9 cellular contexts compared by ENCODE assay signal in the genomic region with DNA sequence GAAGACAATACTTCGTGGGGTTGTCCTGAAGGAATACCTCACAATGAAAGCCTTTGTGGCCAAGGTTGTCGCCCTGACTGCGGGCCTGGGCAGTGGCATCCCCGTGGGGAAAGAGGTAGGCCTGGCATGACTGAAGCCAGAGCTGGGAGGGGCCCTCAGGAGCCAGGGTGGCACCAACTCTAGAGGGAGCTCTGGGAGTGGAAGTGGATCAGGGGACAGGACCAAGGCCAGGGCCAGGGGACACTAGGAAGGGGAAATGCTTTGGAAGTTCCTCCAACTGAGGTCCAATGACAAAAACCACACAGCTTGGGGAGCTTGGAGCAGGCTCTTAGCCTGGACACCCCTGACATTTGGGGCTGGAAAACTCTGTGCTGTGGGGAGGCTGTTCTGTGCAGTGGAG. TPM values are rescaled to one million over a fixed set of nuclear protein-coding genes. Genes with fewer than 3 reads are reported as not detected.
DNase-seq lines count a peak whose midpoint lies in the region; ATAC-seq, FAIRE-seq and TF ChIP-seq lines count a peak whose summit lies in the region.
"Had no signal": no experiment of that assay in that cellular context is flagged by ENCODE, and none has a peak within 500 bp of the region (broad histone marks: within the 10 kb centered on the region; RNA-seq: fewer than 3 reads in every experiment).

No MANE protein-coding gene starts in this region.

- no peak for TF ChIP-seq POLR2A in GM12878 (IDR thresholded peaks at IDR 0.05; ENCODE audit: low read depth, low read length)

- H3K79me2 ChIP-seq in GM12878 (ENCODE audit: control insufficient read depth, insufficient read depth, low read length) = no peaks in the 10 kb centered on the region

- no peak overlapping the region for H2AFZ ChIP-seq in GM12878 (ENCODE audit: control insufficient read depth, low read depth, low read length)

- no peak overlapping the region for H3K4me3 Mint-ChIP-seq in naive thymus-derived CD4-positive, alpha-beta T cell
- H3K4me3 Mint-ChIP-seq: naive thymus-derived CD8-positive, alpha-beta T cell had no signal

- peak in 2 of 3 experiments; percentile 12; a peak in 1 of 6 replicates for TF ChIP-seq CTCF in GM12878 (IDR thresholded peaks at IDR 0.05 in 2 of 3, conservative IDR thresholded peaks at IDR 0.05 in 1 of 3; ENCODE audit: control insufficient read depth in 2 of 3, extremely low read depth in 1 of 3, insufficient read depth in 1 of 3, low read depth in 3 of 3, low read length in 3 of 3)

- peaks cover 10% of the 10 kb centered on the region; the same call in 1 of the 2 replicates for H3K4me1 ChIP-seq in GM12878 (ENCODE audit: control insufficient read depth, insufficient read depth, low read length)
- peaks cover 0 to 9% of the 10 kb centered on the region in 2 donors for H3K4me1 ChIP-seq in naive thymus-derived CD4-positive, alpha-beta T cell (ENCODE audit: control insufficient read depth in 2 of 2, insufficient read depth in 2 of 2, low read length in 2 of 2)

- intact Hi-C loops in GM12878 (cut with micrococcal nuclease; ENCODE audit: unreplicated experiment) = no loop called here
- intact Hi-C loops in naive thymus-derived CD4-positive, alpha-beta T cell (cut with micrococcal nuclease) = loop anchor here in 1 of 2 donors (1.0 kb wide), 1 partner anchor 95 kb away; no protein-coding TSS in a partner anchor

- 32% methylated on average over 4 of the region's 4 CpGs for WGBS in GM12878 (ENCODE audit: insufficient coverage, insufficient replicate concordance, low lambda C conversion rate, missing lambda C conversion rate)

- DNase-seq in HK-2 (ENCODE audit: unreplicated experiment) = peak; percentile 11
- DNase-seq in GM12878 (ENCODE audit: low read depth, low spot score) = no peak
- no peak for DNase-seq in naive thymus-derived CD4-positive, alpha-beta T cell
- no peak for DNase-seq in glomerular visceral epithelial cell (ENCODE audit: extremely low spot score)
- DNase-seq: naive thymus-derived CD8-positive, alpha-beta T cell; NCI-H524 had no signal

- POLR2A ChIA-PET in GM12878 (lab: Charles Lee) = no interaction called here
- POLR2A ChIA-PET in naive thymus-derived CD4-positive, alpha-beta T cell (lab: Charles Lee) = no interaction called here

- H3K27me3 Mint-ChIP-seq in naive thymus-derived CD4-positive, alpha-beta T cell = peaks cover 0 to 17% (median 0%) of the 10 kb centered on the region in 5 donors

- H3K27ac Mint-ChIP-seq in naive thymus-derived CD4-positive, alpha-beta T cell = no peak overlapping the region
- H3K27ac Mint-ChIP-seq: naive thymus-derived CD8-positive, alpha-beta T cell had no signal

- H3K4me2 ChIP-seq in GM12878 (ENCODE audit: control insufficient read depth, insufficient read depth) = no peak overlapping the region

- RAD21 ChIA-PET in GM12878 (lab: Charles Lee; ENCODE audit: unreplicated experiment) = no interaction called here

- SMC1A ChIA-PET in GM12878 (lab: Charles Lee; ENCODE audit: uncharacterized antibody, unreplicated experiment) = interaction anchor here (1.1 kb wide), 1 partner anchor 16 kb away, joined by 3 read pairs; no protein-coding TSS in a partner anchor

- ATAC-seq in GM12878 (peak; percentile 47; the same call in 2 of the 3 replicates), GM19463 (IDR thresholded peaks at IDR 0.05; ENCODE audit: unreplicated experiment) (no peak), HG03097 (IDR thresholded peaks at IDR 0.05; ENCODE audit: low FRiP score, unreplicated experiment) (no peak)
- peak; percentile 56 for ATAC-seq in naive thymus-derived CD4-positive, alpha-beta T cell

- TF ChIP-seq RAD21 in GM12878 (IDR thresholded peaks at IDR 0.05; ENCODE audit: insufficient read depth, low read depth, low read length) = no peak

- H3K27ac ChIP-seq in GM12878 (ENCODE audit: control insufficient read depth, insufficient read depth) = no peak overlapping the region
- no peak overlapping the region for H3K27ac ChIP-seq in naive thymus-derived CD4-positive, alpha-beta T cell (ENCODE audit: low read depth, low read length)

- in situ Hi-C loops in GM12878 (cut with MboI) = no loop called here

- no peaks in the 10 kb centered on the region for H3K9me3 ChIP-seq in GM12878 (replicated peaks; ENCODE audit: control insufficient read depth, insufficient read depth, low read length)
- no peaks in the 10 kb centered on the region for H3K9me3 ChIP-seq in naive thymus-derived CD4-positive, alpha-beta T cell (ENCODE audit: control insufficient read depth in 2 of 3, low read length in 3 of 3)

- no peak overlapping the region for H3K4me3 ChIP-seq in GM12878
- H3K4me3 ChIP-seq in naive thymus-derived CD4-positive, alpha-beta T cell (ENCODE audit: low read length) = no peak overlapping the region

- H3K4me1 Mint-ChIP-seq in naive thymus-derived CD4-positive, alpha-beta T cell = peaks cover 0 to 23% (median 9%) of the 10 kb centered on the region in 7 donors

- H3K27me3 ChIP-seq in GM12878 (replicated peaks in 1 of 2; ENCODE audit: control insufficient read depth in 2 of 2, insufficient read depth in 2 of 2, low read length in 1 of 2) = no peaks in the 10 kb centered on the region
- no peaks in the 10 kb centered on the region for H3K27me3 ChIP-seq in naive thymus-derived CD4-positive, alpha-beta T cell (ENCODE audit: control insufficient read depth in 2 of 2, insufficient read depth in 2 of 2, low read length in 2 of 2)

- no peaks in the 10 kb centered on the region for H4K20me1 ChIP-seq in GM12878 (ENCODE audit: control insufficient read depth, insufficient read depth)

- BruUV-seq in GM12878 (replicated peaks; lab: Mats Ljungman, UMichigan) = no TSS peak

- no peak for FAIRE-seq in GM12878 (lab: Jason Lieb, UNC)
- FAIRE-seq: TTC549 had no signal

- no peak overlapping the region for H3K9ac ChIP-seq in GM12878 (ENCODE audit: control insufficient read depth, insufficient read depth, low read length)

- H3K36me3 Mint-ChIP-seq in naive thymus-derived CD4-positive, alpha-beta T cell = no peaks in the 10 kb centered on the region
- H3K36me3 Mint-ChIP-seq: naive thymus-derived CD8-positive, alpha-beta T cell had no signal

- no peaks in the 10 kb centered on the region for H3K36me3 ChIP-seq in GM12878 (ENCODE audit: control insufficient read depth in 2 of 2, insufficient read depth in 2 of 2, low read length in 1 of 2)
- no peaks in the 10 kb centered on the region for H3K36me3 ChIP-seq in naive thymus-derived CD4-positive, alpha-beta T cell (ENCODE audit: control insufficient read depth in 2 of 3, insufficient read depth in 3 of 3, low read length in 3 of 3)

- CTCF ChIA-PET in GM12878 (lab: Yijun Ruan, JAX) = interaction anchor here (0.7 to 1.0 kb wide), 3 partner anchors 81 to 806 kb away, joined by 3 to 4 read pairs (median 4); no protein-coding TSS in a partner anchor
- CTCF ChIA-PET in naive thymus-derived CD4-positive, alpha-beta T cell (lab: Charles Lee) = no interaction called here

- H3K9me3 Mint-ChIP-seq in naive thymus-derived CD4-positive, alpha-beta T cell = peaks cover 0 to 2% (median 0%) of the 10 kb centered on the region in 11 donors
- H3K9me3 Mint-ChIP-seq: naive thymus-derived CD8-positive, alpha-beta T cell had no signal

- no peak for TF ChIP-seq EP300 in GM12878 (IDR thresholded peaks at IDR 0.05; ENCODE audit: borderline replicate concordance in 1 of 2, control insufficient read depth in 1 of 2, low read depth in 2 of 2, low read length in 2 of 2)

RNA-seq across cellular contexts. Expression of gene CLCN1, which starts 5.8 kb away (rescaled TPM):
- total RNA-seq in GM12878 (2013; cell fraction: nucleolus; rRNA removed) = not detected in 2 replicates
- total RNA-seq in GM12878 (2014; rRNA removed) = not detected in 2 replicates
- total RNA-seq in GM12878 (2014; rRNA removed; fragmentation: Illumina TruSeq; extraction: Trizol) = not detected in 2 replicates
- total RNA-seq in GM12878 (2021) = not detected in 2 replicates
- polyA plus RNA-seq in GM12878 (2011; ENCODE audit: low read depth) = not detected
- polyA plus RNA-seq in GM12878 (2011; rRNA removed) = not detected in 2 replicates
- not detected in 2 replicates for polyA plus RNA-seq in GM12878 (2011; cell fraction: cytosol; rRNA removed)
- polyA plus RNA-seq in GM12878 (2011; cell fraction: nucleus; rRNA removed) = not detected in 2 replicates
- not detected in 2 replicates for polyA plus RNA-seq in GM12878 (2012)
- not detected in 2 replicates for polyA plus RNA-seq in GM12878 (2014; fragmentation: Illumina TruSeq; extraction: Trizol)
- not detected for polyA plus RNA-seq in GM12878 (2014; fragmentation: Nextera tagmentation; extraction: Ambion mirVana)
- 0.04 TPM in 1 of 2 replicates, not detected in the other for polyA plus RNA-seq in GM12878 (2014; rRNA removed)
- polyA plus RNA-seq in GM12878 (2016; fragmentation: Nextera tagmentation; extraction: Ambion mirVana) = under 1 TPM in 1 of 2 experiments, not detected in 1; 0.30 TPM
- not detected in 2 replicates for polyA minus RNA-seq in GM12878 (2011; rRNA and poly(A)+ RNA removed)
- polyA minus RNA-seq in GM12878 (2011; cell fraction: cytosol; rRNA and poly(A)+ RNA removed) = not detected in 2 replicates
- not detected in 2 replicates for polyA minus RNA-seq in GM12878 (2011; cell fraction: nucleus; rRNA and poly(A)+ RNA removed)
- total RNA-seq in naive thymus-derived CD4-positive, alpha-beta T cell = under 1 TPM in 2 of 5 experiments, not detected in 3; 0.07 to 0.51 TPM
- not detected for polyA plus RNA-seq in naive thymus-derived CD4-positive, alpha-beta T cell
- total RNA-seq: naive thymus-derived CD8-positive, alpha-beta T cell had no signal
- polyA plus RNA-seq: naive thymus-derived CD8-positive, alpha-beta T cell had no signal

RNA-seq across cellular contexts. Expression of gene CASP2, which starts 33.6 kb away (rescaled TPM):
- 35.5 and 39.3 TPM in 2 replicates for total RNA-seq in GM12878 (2013; cell fraction: nucleolus; rRNA removed)
- total RNA-seq in GM12878 (2014; rRNA removed) (20.2 and 20.9 TPM in 2 replicates), GM12878 (2014; rRNA removed; fragmentation: Illumina TruSeq; extraction: Trizol) (14.1 and 14.2 TPM in 2 replicates), GM12878 (2021) (56.1 and 60.4 TPM in 2 replicates)
- polyA plus RNA-seq in GM12878 (2011; ENCODE audit: low read depth) = 18.0 TPM
- polyA plus RNA-seq in GM12878 (2011; rRNA removed) (19.6 and 33.5 TPM in 2 replicates), GM12878 (2014; fragmentation: Illumina TruSeq; extraction: Trizol) (35.9 and 36.1 TPM in 2 replicates), GM12878 (2014; fragmentation: Nextera tagmentation; extraction: Ambion mirVana) (10 to 100 TPM; 12.1 to 17.4 TPM), GM12878 (2014; rRNA removed) (21.0 and 22.3 TPM in 2 replicates), GM12878 (2016; fragmentation: Nextera tagmentation; extraction: Ambion mirVana) (10 to 100 TPM; 30.1 to 34.1 TPM)
- polyA plus RNA-seq in GM12878 (2011; cell fraction: cytosol; rRNA removed) = 28.9 and 30.0 TPM in 2 replicates
- 28.2 and 35.4 TPM in 2 replicates for polyA plus RNA-seq in GM12878 (2011; cell fraction: nucleus; rRNA removed)
- polyA plus RNA-seq in GM12878 (2012) = 17.0 and 18.4 TPM in 2 replicates
- 84.9 and 89.5 TPM in 2 replicates for polyA minus RNA-seq in GM12878 (2011; rRNA and poly(A)+ RNA removed)
- 26.5 and 27.5 TPM in 2 replicates for polyA minus RNA-seq in GM12878 (2011; cell fraction: cytosol; rRNA and poly(A)+ RNA removed)
- 17.5 and 29.6 TPM in 2 replicates for polyA minus RNA-seq in GM12878 (2011; cell fraction: nucleus; rRNA and poly(A)+ RNA removed)
- total RNA-seq in naive thymus-derived CD4-positive, alpha-beta T cell = 10 to 100 TPM; 29.6 to 97.7 (median 69.1) TPM
- polyA plus RNA-seq in naive thymus-derived CD4-positive, alpha-beta T cell = 10 to 100 TPM; 14.4 to 24.4 TPM

RNA-seq across cellular contexts. Expression of gene TMEM139, which starts 37.0 kb away (rescaled TPM):
- total RNA-seq in GM12878 (2013; cell fraction: nucleolus; rRNA removed) = not detected in 2 replicates
- not detected in 2 replicates for total RNA-seq in GM12878 (2014; rRNA removed)
- total RNA-seq in GM12878 (2014; rRNA removed; fragmentation: Illumina TruSeq; extraction: Trizol) = 0.31 TPM in 1 of 2 replicates, not detected in the other
- not detected in 2 replicates for total RNA-seq in GM12878 (2021)
- polyA plus RNA-seq in GM12878 (2011; ENCODE audit: low read depth) = 0.39 TPM
- not detected in 2 replicates for polyA plus RNA-seq in GM12878 (2011; rRNA removed)
- polyA plus RNA-seq in GM12878 (2011; cell fraction: cytosol; rRNA removed) = 0.12 TPM in 1 of 2 replicates, not detected in the other
- polyA plus RNA-seq in GM12878 (2011; cell fraction: nucleus; rRNA removed) = 0.06 TPM in 1 of 2 replicates, not detected in the other
- 0.08 and 0.45 TPM in 2 replicates for polyA plus RNA-seq in GM12878 (2012)
- not detected in 2 replicates for polyA plus RNA-seq in GM12878 (2014; fragmentation: Illumina TruSeq; extraction: Trizol)
- polyA plus RNA-seq in GM12878 (2014; fragmentation: Nextera tagmentation; extraction: Ambion mirVana) = not detected
- not detected in 2 replicates for polyA plus RNA-seq in GM12878 (2014; rRNA removed)
- polyA plus RNA-seq in GM12878 (2016; fragmentation: Nextera tagmentation; extraction: Ambion mirVana) = not detected
- not detected in 2 replicates for polyA minus RNA-seq in GM12878 (2011; rRNA and poly(A)+ RNA removed)
- polyA minus RNA-seq in GM12878 (2011; cell fraction: cytosol; rRNA and poly(A)+ RNA removed) = 2.3 and 3.1 TPM in 2 replicates
- 0.24 TPM in 1 of 2 replicates, not detected in the other for polyA minus RNA-seq in GM12878 (2011; cell fraction: nucleus; rRNA and poly(A)+ RNA removed)
- total RNA-seq in naive thymus-derived CD4-positive, alpha-beta T cell = under 1 TPM in 4 of 5 experiments, not detected in 1; 0.32 to 0.62 (median 0.51) TPM
- polyA plus RNA-seq in naive thymus-derived CD4-positive, alpha-beta T cell = under 1 TPM; 0.46 TPM

RNA-seq across cellular contexts. Expression of gene FAM131B, which starts 40.8 kb away (rescaled TPM):
- not detected in 2 replicates for total RNA-seq in GM12878 (2013; cell fraction: nucleolus; rRNA removed)
- total RNA-seq in GM12878 (2014; rRNA removed) = not detected in 2 replicates
- total RNA-seq in GM12878 (2014; rRNA removed; fragmentation: Illumina TruSeq; extraction: Trizol) = not detected in 2 replicates
- 0.05 and 0.13 TPM in 2 replicates for total RNA-seq in GM12878 (2021)
- not detected for polyA plus RNA-seq in GM12878 (2011; ENCODE audit: low read depth)
- 0.03 TPM in 1 of 2 replicates, not detected in the other for polyA plus RNA-seq in GM12878 (2011; rRNA removed)
- polyA plus RNA-seq in GM12878 (2011; cell fraction: cytosol; rRNA removed) = 0.03 TPM in 2 replicates
- 0.03 and 0.04 TPM in 2 replicates for polyA plus RNA-seq in GM12878 (2011; cell fraction: nucleus; rRNA removed)
- not detected in 2 replicates for polyA plus RNA-seq in GM12878 (2012)
- polyA plus RNA-seq in GM12878 (2014; fragmentation: Illumina TruSeq; extraction: Trizol) = not detected in 2 replicates
- not detected for polyA plus RNA-seq in GM12878 (2014; fragmentation: Nextera tagmentation; extraction: Ambion mirVana)
- polyA plus RNA-seq in GM12878 (2014; rRNA removed) = not detected in 2 replicates
- not detected for polyA plus RNA-seq in GM12878 (2016; fragmentation: Nextera tagmentation; extraction: Ambion mirVana)
- 0.05 and 0.15 TPM in 2 replicates for polyA minus RNA-seq in GM12878 (2011; rRNA and poly(A)+ RNA removed)
- not detected in 2 replicates for polyA minus RNA-seq in GM12878 (2011; cell fraction: cytosol; rRNA and poly(A)+ RNA removed)
- polyA minus RNA-seq in GM12878 (2011; cell fraction: nucleus; rRNA and poly(A)+ RNA removed) = 0.10 TPM in 1 of 2 replicates, not detected in the other
- total RNA-seq in naive thymus-derived CD4-positive, alpha-beta T cell = 1 to 10 TPM in 1 of 5 experiments, under 1 TPM in 2, not detected in 2; 0.19 to 1.4 (median 0.53) TPM
- not detected for polyA plus RNA-seq in naive thymus-derived CD4-positive, alpha-beta T cell

RNA-seq across cellular contexts. Expression of gene GSTK1, which starts 58.5 kb away (rescaled TPM):
- 74.2 and 75.8 TPM in 2 replicates for total RNA-seq in GM12878 (2013; cell fraction: nucleolus; rRNA removed)
- total RNA-seq in GM12878 (2014; rRNA removed) = 116 and 122 TPM in 2 replicates
- 76.2 and 78.8 TPM in 2 replicates for total RNA-seq in GM12878 (2014; rRNA removed; fragmentation: Illumina TruSeq; extraction: Trizol)
- total RNA-seq in GM12878 (2021) = 80.7 and 80.9 TPM in 2 replicates
- polyA plus RNA-seq in GM12878 (2011; ENCODE audit: low read depth) = 64.7 TPM
- polyA plus RNA-seq in GM12878 (2011; rRNA removed) = 80.2 and 104 TPM in 2 replicates
- polyA plus RNA-seq in GM12878 (2011; cell fraction: cytosol; rRNA removed) = 138 and 146 TPM in 2 replicates
- 162 and 197 TPM in 2 replicates for polyA plus RNA-seq in GM12878 (2011; cell fraction: nucleus; rRNA removed)
- polyA plus RNA-seq in GM12878 (2012) = 92.5 and 97.4 TPM in 2 replicates
- 96.8 and 136 TPM in 2 replicates for polyA plus RNA-seq in GM12878 (2014; fragmentation: Illumina TruSeq; extraction: Trizol)
- 100 to 1,000 TPM; 143 to 166 TPM for polyA plus RNA-seq in GM12878 (2014; fragmentation: Nextera tagmentation; extraction: Ambion mirVana)
- 154 and 159 TPM in 2 replicates for polyA plus RNA-seq in GM12878 (2014; rRNA removed)
- polyA plus RNA-seq in GM12878 (2016; fragmentation: Nextera tagmentation; extraction: Ambion mirVana) = 100 to 1,000 TPM; 122 to 132 TPM
- 55.9 and 82.6 TPM in 2 replicates for polyA minus RNA-seq in GM12878 (2011; rRNA and poly(A)+ RNA removed)
- polyA minus RNA-seq in GM12878 (2011; cell fraction: cytosol; rRNA and poly(A)+ RNA removed) = 25.7 and 29.0 TPM in 2 replicates
- polyA minus RNA-seq in GM12878 (2011; cell fraction: nucleus; rRNA and poly(A)+ RNA removed) = 28.3 and 38.9 TPM in 2 replicates
- 100 to 1,000 TPM; 253 to 385 (median 311) TPM for total RNA-seq in naive thymus-derived CD4-positive, alpha-beta T cell
- 100 to 1,000 TPM; 398 to 470 TPM for polyA plus RNA-seq in naive thymus-derived CD4-positive, alpha-beta T cell

Comparison
In these comparisons a context has a peak if more than half of its experiments do, and no peak if none do; other contexts are left out.
1. ATAC-seq: peak in GM12878 (single experiment) and naive thymus-derived CD4-positive, alpha-beta T cell (single experiment); none in GM19463 (single experiment) and HG03097 (single experiment).